Comparison of ENCODE assay signal across 21 cellular contexts in the genomic region with DNA sequence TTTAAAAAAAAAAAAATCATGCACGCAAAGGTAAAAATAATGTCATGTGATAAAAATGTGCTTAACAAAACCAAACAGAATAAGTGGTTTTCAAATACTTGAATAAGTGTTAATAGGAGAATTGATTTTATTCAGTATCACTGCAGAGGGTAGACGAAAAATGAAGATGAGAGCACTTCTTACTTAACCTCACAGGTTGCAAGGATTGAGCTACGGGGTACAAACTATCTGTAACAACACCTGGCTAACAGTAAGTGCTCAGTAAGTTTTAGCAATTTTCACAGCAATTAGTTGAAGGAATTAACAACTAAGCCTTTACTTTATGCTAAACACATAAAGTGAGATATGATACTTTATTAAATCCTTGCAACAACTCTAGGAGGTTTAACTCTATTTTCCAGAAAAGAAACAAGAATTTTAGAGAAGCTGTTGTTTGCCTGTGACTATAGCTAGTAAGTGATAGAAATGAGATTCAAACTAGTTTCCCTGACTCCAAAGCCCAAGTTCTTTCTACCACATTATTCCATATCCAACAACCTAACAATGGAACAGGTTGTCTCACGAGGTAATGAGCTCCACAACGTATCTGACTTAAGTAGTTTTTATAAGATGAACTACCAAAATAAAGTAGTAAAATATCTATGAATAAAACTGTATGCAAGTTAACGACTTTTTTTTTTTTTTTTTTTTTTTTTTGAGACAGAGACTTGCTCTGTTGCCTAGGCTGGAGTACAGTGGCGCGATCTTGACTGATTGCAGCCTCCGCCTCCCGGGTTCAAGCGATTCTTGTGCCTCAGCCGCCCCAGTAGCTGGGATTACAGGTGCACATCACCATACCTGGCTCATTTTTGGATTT.
"Had no signal": no experiment of that assay in that cellular context is flagged by ENCODE, and none has a peak within 500 bp of the region (broad histone marks: within the 10 kb centered on the region; RNA-seq: fewer than 3 reads in every experiment).

No MANE protein-coding gene starts in this region.

- H3K4me2 ChIP-seq: neural progenitor cell had no signal

- ATAC-seq: activated CD8-positive, alpha-beta T cell treated with anti-CD3 and anti-CD28 coated beads for 36 hours; esophagus mucosa; gastroesophageal sphincter; heart left ventricle; left lobe of liver; stimulated activated naive CD8-positive, alpha-beta T cell treated with anti-CD3 and anti-CD28 coated beads, Interleukin-15, amount 100 ng/mL, for 72 hours had no signal

- DNase-seq: activated CD4-positive, alpha-beta T cell treated with anti-CD3 and anti-CD28 coated beads, Interleukin-2, amount 10 ng/mL, durations not matched to agents 24 days and 14 days; activated CD8-positive, alpha-beta T cell treated with anti-CD3 and anti-CD28 coated beads for 36 hours; activated naive CD4-positive, alpha-beta T cell treated with anti-CD3 and anti-CD28 coated beads for 36 hours; activated T-cell treated with anti-CD3 and anti-CD28 coated beads, Interleukin-2, amount 50 U/mL, for 24 hours; adrenal gland; kidney; stimulated activated CD4-positive, alpha-beta T cell treated with anti-CD3 and anti-CD28 coated beads, Interleukin-2, amount 100 ng/mL, for 24 hours; stimulated activated naive CD8-positive, alpha-beta T cell treated with anti-CD3 and anti-CD28 coated beads, Interleukin-15, amount 100 ng/mL, for 72 hours; T-helper 1 cell; T-helper 9 cell; trophoblast cell had no signal

- H3K36me3 ChIP-seq: adrenal gland, breast epithelium, neural progenitor cell had no signal

- H3K4me3 Mint-ChIP-seq: activated CD4-positive, alpha-beta T cell treated with anti-CD3 and anti-CD28 coated beads, Interleukin-2, amount 10 ng/mL, durations not matched to agents 24 days and 14 days; activated CD8-positive, alpha-beta T cell treated with anti-CD3 and anti-CD28 coated beads for 36 hours; activated naive CD4-positive, alpha-beta T cell treated with anti-CD3 and anti-CD28 coated beads for 36 hours; activated T-cell treated with anti-CD3 and anti-CD28 coated beads, Interleukin-2, amount 50 U/mL, for 24 hours; neural progenitor cell; stimulated activated naive CD8-positive, alpha-beta T cell treated with anti-CD3 and anti-CD28 coated beads, Interleukin-15, amount 100 ng/mL, for 72 hours had no signal

- H3K27me3 ChIP-seq: adrenal gland, breast epithelium, gastroesophageal sphincter, heart left ventricle had no signal

- H3K4me1 ChIP-seq: breast epithelium had no signal

- H3K9me3 Mint-ChIP-seq: activated CD4-positive, alpha-beta T cell treated with anti-CD3 and anti-CD28 coated beads, Interleukin-2, amount 10 ng/mL, durations not matched to agents 24 days and 14 days; activated CD8-positive, alpha-beta T cell treated with anti-CD3 and anti-CD28 coated beads for 36 hours; activated naive CD4-positive, alpha-beta T cell treated with anti-CD3 and anti-CD28 coated beads for 36 hours; activated T-cell treated with anti-CD3 and anti-CD28 coated beads, Interleukin-2, amount 50 U/mL, for 24 hours; activated T-helper 2 cell treated with anti-CD3 and anti-CD28 coated beads, Interferon-gamma antibody, Interleukin-2, Interleukin-4, amounts not matched to agents 10 μg/mL and 5 μg/mL and 100 μg/mL, durations not matched to agents 14 hours and 24 hours and 36 hours; stimulated activated naive CD8-positive, alpha-beta T cell treated with anti-CD3 and anti-CD28 coated beads, Interleukin-15, amount 100 ng/mL, for 72 hours had no signal

- H3K27ac ChIP-seq: adrenal gland, breast epithelium, coronary artery, gastroesophageal sphincter had no signal

- H3K4me3 ChIP-seq: adrenal gland, breast epithelium, coronary artery, gastroesophageal sphincter, heart left ventricle, neural progenitor cell had no signal

- H2AFZ ChIP-seq: neural progenitor cell had no signal

- H3K27me3 Mint-ChIP-seq: activated CD8-positive, alpha-beta T cell treated with anti-CD3 and anti-CD28 coated beads for 36 hours; activated T-cell treated with anti-CD3 and anti-CD28 coated beads, Interleukin-2, amount 50 U/mL, for 24 hours; progenitor cell of endocrine pancreas had no signal

- FAIRE-seq: astrocyte, kidney had no signal

- H3K9me3 ChIP-seq: adrenal gland, breast epithelium, gastroesophageal sphincter, heart left ventricle had no signal

- H3K9ac ChIP-seq: neural progenitor cell had no signal

- H3K27ac Mint-ChIP-seq: activated CD4-positive, alpha-beta T cell treated with anti-CD3 and anti-CD28 coated beads, Interleukin-2, amount 10 ng/mL, durations not matched to agents 24 days and 14 days; activated CD8-positive, alpha-beta T cell treated with anti-CD3 and anti-CD28 coated beads for 36 hours; activated naive CD4-positive, alpha-beta T cell treated with anti-CD3 and anti-CD28 coated beads for 36 hours; activated T-cell treated with anti-CD3 and anti-CD28 coated beads, Interleukin-2, amount 50 U/mL, for 24 hours; activated T-helper 2 cell treated with anti-CD3 and anti-CD28 coated beads, Interferon-gamma antibody, Interleukin-2, Interleukin-4, amounts not matched to agents 10 μg/mL and 5 μg/mL and 100 μg/mL, durations not matched to agents 14 hours and 24 hours and 36 hours; neural progenitor cell; progenitor cell of endocrine pancreas; stimulated activated naive CD8-positive, alpha-beta T cell treated with anti-CD3 and anti-CD28 coated beads, Interleukin-15, amount 100 ng/mL, for 72 hours had no signal
